10 cellular contexts compared by ENCODE assay signal in the genomic region with DNA sequence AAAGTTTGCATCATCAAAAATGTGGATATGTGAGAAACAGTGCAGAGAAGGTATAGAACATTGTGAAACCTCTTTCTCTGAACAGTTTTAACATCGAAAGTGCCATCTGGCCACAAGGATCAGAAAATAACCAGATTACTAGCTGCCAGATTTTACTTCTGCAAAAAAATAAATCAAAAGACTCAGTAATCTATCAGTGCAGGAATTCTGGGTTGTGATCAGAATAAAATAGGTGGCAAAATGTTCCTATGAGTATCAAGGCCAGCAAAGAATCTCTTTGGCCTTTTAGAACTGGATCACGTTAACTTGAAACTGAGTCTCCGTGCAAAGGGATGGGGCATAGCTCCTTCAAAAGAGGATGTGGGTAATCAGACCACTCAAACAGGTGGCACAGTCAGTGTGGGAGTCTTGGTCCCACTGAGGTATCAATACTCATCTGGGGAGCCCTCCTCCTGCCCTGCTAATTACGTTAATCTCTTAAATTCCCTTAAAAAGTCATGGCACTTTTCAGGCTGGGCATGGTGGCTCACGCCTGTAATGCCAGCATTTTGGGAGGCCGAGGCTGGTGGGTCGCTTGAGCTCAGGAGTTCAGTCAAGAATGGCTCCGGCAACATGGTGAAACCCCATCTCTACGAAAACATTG. TPM values are rescaled to one million over a fixed set of nuclear protein-coding genes. Genes with fewer than 3 reads are reported as not detected.
DNase-seq lines count a peak whose midpoint lies in the region; ATAC-seq and TF ChIP-seq lines count a peak whose summit lies in the region.
"Had no signal": no experiment of that assay in that cellular context is flagged by ENCODE, and none has a peak within 500 bp of the region (broad histone marks: within the 10 kb centered on the region; RNA-seq: fewer than 3 reads in every experiment).

No MANE protein-coding gene starts in this region.

- no peaks in the 10 kb centered on the region for H3K4me1 ChIP-seq in upper lobe of right lung
- H3K4me1 ChIP-seq: colonic mucosa had no signal

- H3K9me3 ChIP-seq in upper lobe of right lung = no peaks in the 10 kb centered on the region
- H3K9me3 ChIP-seq: colonic mucosa had no signal

- peaks cover 0 to 3% (median 0%) of the 10 kb centered on the region in 3 donors for H3K27me3 Mint-ChIP-seq in immature natural killer cell (ENCODE audit: low read depth in 3 of 3)
- H3K27me3 Mint-ChIP-seq in activated T-cell treated with anti-CD3 and anti-CD28 coated beads, Interleukin-2, amount 50 U/mL, for 24 hours = no peaks in the 10 kb centered on the region

- no peak overlapping the region for H3K4me3 ChIP-seq in upper lobe of right lung
- H3K4me3 ChIP-seq: colonic mucosa had no signal

- peaks cover 0 to 2% (median 0%) of the 10 kb centered on the region in 6 donors for H3K9me3 Mint-ChIP-seq in immature natural killer cell
- H3K9me3 Mint-ChIP-seq in activated T-cell treated with anti-CD3 and anti-CD28 coated beads, Interleukin-2, amount 50 U/mL, for 24 hours = no peaks in the 10 kb centered on the region
- H3K9me3 Mint-ChIP-seq: HFFc6 had no signal

- no peak overlapping the region for H3K27ac ChIP-seq in upper lobe of right lung
- H3K27ac ChIP-seq: colonic mucosa had no signal

- TF ChIP-seq CTCF in upper lobe of right lung (IDR thresholded peaks at IDR 0.05) = no peak

- DNase-seq in Ammon's horn (ENCODE audit: low spot score) (peak; percentile 22), KG1 (lab: John Stamatoyannopoulos, UW) (peak; percentile 4), upper lobe of right lung (no peak), immature natural killer cell (no peak), SW480 (ENCODE audit: low spot score) (no peak)
- DNase-seq in activated T-cell treated with anti-CD3 and anti-CD28 coated beads, Interleukin-2, amount 50 U/mL, for 24 hours = no peak
- DNase-seq: colonic mucosa, HFFc6 had no signal

- intact Hi-C loops in upper lobe of right lung (cut with DNase I) = no loop called here

- H3K4me1 Mint-ChIP-seq in immature natural killer cell = no peaks in the 10 kb centered on the region
- H3K4me1 Mint-ChIP-seq in activated T-cell treated with anti-CD3 and anti-CD28 coated beads, Interleukin-2, amount 50 U/mL, for 24 hours (ENCODE audit: low read depth) = peaks cover 15% of the 10 kb centered on the region

- no peaks in the 10 kb centered on the region for H3K27me3 ChIP-seq in upper lobe of right lung
- H3K27me3 ChIP-seq: colonic mucosa had no signal

- no peaks in the 10 kb centered on the region for H3K36me3 Mint-ChIP-seq in immature natural killer cell
- H3K36me3 Mint-ChIP-seq in activated T-cell treated with anti-CD3 and anti-CD28 coated beads, Interleukin-2, amount 50 U/mL, for 24 hours (ENCODE audit: low read depth) = no peaks in the 10 kb centered on the region

- peak; percentile 90 for ATAC-seq in GM19043 (IDR thresholded peaks at IDR 0.05; ENCODE audit: low read depth, unreplicated experiment)
- peak; percentile 69 for ATAC-seq in HG02840 (IDR thresholded peaks at IDR 0.05; ENCODE audit: low FRiP score, unreplicated experiment)
- no peak for ATAC-seq in upper lobe of right lung

- H3K36me3 ChIP-seq in upper lobe of right lung = no peaks in the 10 kb centered on the region
- H3K36me3 ChIP-seq: colonic mucosa had no signal

- H3K4me3 Mint-ChIP-seq in immature natural killer cell = no peak overlapping the region
- H3K4me3 Mint-ChIP-seq in activated T-cell treated with anti-CD3 and anti-CD28 coated beads, Interleukin-2, amount 50 U/mL, for 24 hours = no peak overlapping the region
- H3K4me3 Mint-ChIP-seq: HFFc6 had no signal

- H3K27ac Mint-ChIP-seq in immature natural killer cell = no peak overlapping the region
- no peak overlapping the region for H3K27ac Mint-ChIP-seq in activated T-cell treated with anti-CD3 and anti-CD28 coated beads, Interleukin-2, amount 50 U/mL, for 24 hours
- H3K27ac Mint-ChIP-seq: HFFc6 had no signal

RNA-seq across cellular contexts. Expression of gene RBM47, which starts 26.7 kb away (rescaled TPM):
- total RNA-seq in upper lobe of right lung = 105 TPM
- polyA plus RNA-seq in immature natural killer cell = 1 to 10 TPM in 1 of 3 donors, under 1 TPM in 2; 0.24 to 1.9 (median 0.49) TPM

Comparison
In these comparisons a context has a peak if more than half of its experiments do, and no peak if none do; other contexts are left out.
1. DNase-seq: peak in Ammon's horn (single experiment) and KG1 (single experiment); none in upper lobe of right lung (single experiment), immature natural killer cell (0 of 3), activated T-cell treated with anti-CD3 and anti-CD28 coated beads, Interleukin-2, amount 50 U/mL, for 24 hours (single experiment) and SW480 (single experiment).